1 cellular context compared by ENCODE assay signal in the genomic region with DNA sequence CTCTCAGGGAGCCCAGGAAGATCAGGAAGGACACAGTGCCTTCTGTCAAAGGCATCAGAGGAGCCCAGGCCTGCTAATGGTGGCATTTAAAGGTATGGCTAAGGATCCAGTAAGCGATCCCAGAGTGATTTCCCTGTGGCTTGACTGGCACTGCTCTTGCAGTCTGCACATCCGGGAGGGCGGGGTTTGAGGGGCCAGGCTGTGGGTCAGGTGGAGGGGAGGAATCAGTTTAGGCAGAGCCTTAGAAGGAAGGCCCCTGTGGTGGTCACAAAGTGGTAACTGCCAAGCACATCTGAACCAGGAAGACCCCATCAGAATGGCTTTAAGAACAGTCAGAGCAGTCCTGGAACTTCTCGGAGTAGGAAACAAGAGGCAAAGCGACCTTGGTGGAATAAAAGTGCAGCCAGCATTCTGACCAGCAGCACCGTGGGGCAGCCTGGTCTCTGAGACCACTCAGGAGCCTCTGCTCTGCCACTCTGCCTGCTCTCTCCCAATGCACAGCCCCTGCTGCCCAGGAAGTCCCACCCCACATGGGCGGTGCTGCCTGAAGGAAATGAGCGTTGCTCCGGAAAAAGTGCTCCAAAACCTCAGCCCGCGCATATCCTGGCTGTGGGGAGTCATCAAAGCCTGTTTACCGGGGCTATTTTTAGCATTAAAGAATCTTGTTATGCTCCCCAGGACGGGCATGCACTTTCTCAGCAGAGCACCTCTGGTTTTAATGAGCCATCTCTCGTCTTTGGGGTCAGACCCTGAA.
TF ChIP-seq lines count a peak whose summit lies in the region.

No MANE protein-coding gene starts in this region.

TF ChIP-seq in GM12878, 131 proteins besides CTCF, POLR2A, EP300 and RAD21 (continued from another document):
- TF ChIP-seq ZBTB40 (IDR thresholded peaks at IDR 0.05; ENCODE audit: borderline replicate concordance): peak; percentile 23; the same call in 1 of the 2 replicates
